Comparison of ENCODE assay signal across 12 cellular contexts in genomic region chr15:70569718-70570231, GRCh38.
A peak's percentile ranks its signal among the peaks of the same experiment; 100 is the strongest.
DNase-seq lines count a peak whose midpoint lies in the region; ATAC-seq and TF ChIP-seq lines count a peak whose summit lies in the region.
"Had no signal": no experiment of that assay in that cellular context is flagged by ENCODE, and none has a peak within 500 bp of the region (broad histone marks: within the 10 kb centered on the region; RNA-seq: fewer than 3 reads in every experiment).

No MANE protein-coding gene starts in this region.

- ATAC-seq in IMR-90 (ENCODE audit: low read depth), result peak; percentile 18; the same call in 1 of the 2 replicates
- no peak for ATAC-seq in GM21528 (IDR thresholded peaks at IDR 0.05; ENCODE audit: low FRiP score, unreplicated experiment)
- ATAC-seq: effector memory CD8-positive, alpha-beta T cell had no signal

- H3K79me1 ChIP-seq in IMR-90 (ENCODE audit: low read depth in 1 of 2, low read length in 2 of 2), result no peaks in the 10 kb centered on the region

- no peaks in the 10 kb centered on the region for H3K9me3 ChIP-seq in IMR-90 (ENCODE audit: control insufficient read depth, insufficient read depth, low read length)
- H3K9me3 ChIP-seq in mammary epithelial cell (replicated peaks; ENCODE audit: insufficient read depth, low read length), result no peaks in the 10 kb centered on the region

- H3K27me3 ChIP-seq in IMR-90 (ENCODE audit: control insufficient read depth, insufficient read depth, low read length) (peaks cover 16% of the 10 kb centered on the region), mammary epithelial cell (ENCODE audit: insufficient read depth, low read length) (no peaks in the 10 kb centered on the region)

- in situ Hi-C loops in IMR-90 (cut with MboI; ENCODE audit: low sequenced_read_pairs), result no loop called here
- in situ Hi-C loops in mammary epithelial cell (cut with MboI; ENCODE audit: low sequenced_read_pairs in 2 of 2), result no loop called here

- H2AK5ac ChIP-seq in IMR-90 (ENCODE audit: low read depth, low read length), result no peak overlapping the region

- no peak overlapping the region for H3K27ac Mint-ChIP-seq in activated CD4-positive, alpha-beta memory T cell treated with anti-CD3 and anti-CD28 coated beads for 36 hours
- H3K27ac Mint-ChIP-seq in activated CD4-positive, alpha-beta memory T cell treated with anti-CD3 and anti-CD28 coated beads, Interleukin-2, amount 10 ng/mL, durations not matched to agents 7 days and 5 days, result no peak overlapping the region
- peak overlapping the region; percentile 72 for H3K27ac Mint-ChIP-seq in mesothelial cell of epicardium
- H3K27ac Mint-ChIP-seq: effector memory CD8-positive, alpha-beta T cell; IgD-negative memory B cell; stimulated activated naive CD8-positive, alpha-beta T cell treated with anti-CD3 and anti-CD28 coated beads, Interleukin-15, Interleukin-2, amounts not matched to agents 100 ng/mL and 50 ng/mL, for 24 hours had no signal

- intact Hi-C loops in activated CD4-positive, alpha-beta memory T cell treated with anti-CD3 and anti-CD28 coated beads for 36 hours (cut with micrococcal nuclease), result no loop called here
- intact Hi-C loops in IMR-90 (cut with micrococcal nuclease) (loop anchor here (1.0 to 5.0 kb wide), 2 partner anchors 68 to 72 kb away; no protein-coding TSS in a partner anchor), mammary epithelial cell (cut with micrococcal nuclease) (loop anchor here (1.0 to 10.0 kb wide), 3 partner anchors 67 to 245 kb away; no protein-coding TSS in a partner anchor)

- no peak overlapping the region for H2AK9ac ChIP-seq in IMR-90 (replicated peaks; ENCODE audit: low read depth, low read length, poor library complexity)

- peaks cover 4% of the 10 kb centered on the region for H3K36me3 Mint-ChIP-seq in activated CD4-positive, alpha-beta memory T cell treated with anti-CD3 and anti-CD28 coated beads for 36 hours
- no peaks in the 10 kb centered on the region for H3K36me3 Mint-ChIP-seq in activated CD4-positive, alpha-beta memory T cell treated with anti-CD3 and anti-CD28 coated beads, Interleukin-2, amount 10 ng/mL, durations not matched to agents 7 days and 5 days (ENCODE audit: low read depth)
- H3K36me3 Mint-ChIP-seq in mesothelial cell of epicardium, result peaks cover 3% of the 10 kb centered on the region

- H3K56ac ChIP-seq in IMR-90 (ENCODE audit: extremely low read depth, insufficient read depth, low read length), result no peak overlapping the region

- H2BK5ac ChIP-seq in IMR-90 (ENCODE audit: low read depth, low read length, poor library complexity, severe bottlenecking), result no peak overlapping the region

- H3K18ac ChIP-seq in IMR-90 (ENCODE audit: low read depth, low read length), result no peak overlapping the region

- H3K4me3 Mint-ChIP-seq in activated CD4-positive, alpha-beta memory T cell treated with anti-CD3 and anti-CD28 coated beads for 36 hours, result no peak overlapping the region
- no peak overlapping the region for H3K4me3 Mint-ChIP-seq in activated CD4-positive, alpha-beta memory T cell treated with anti-CD3 and anti-CD28 coated beads, Interleukin-2, amount 10 ng/mL, durations not matched to agents 7 days and 5 days
- H3K4me3 Mint-ChIP-seq in mesothelial cell of epicardium, result no peak overlapping the region
- H3K4me3 Mint-ChIP-seq: effector memory CD8-positive, alpha-beta T cell; IgD-negative memory B cell; stimulated activated naive CD8-positive, alpha-beta T cell treated with anti-CD3 and anti-CD28 coated beads, Interleukin-15, Interleukin-2, amounts not matched to agents 100 ng/mL and 50 ng/mL, for 24 hours had no signal

- H4K5ac ChIP-seq in IMR-90 (ENCODE audit: low read depth, low read length), result no peak overlapping the region

- CTCF ChIA-PET in activated CD4-positive, alpha-beta memory T cell treated with anti-CD3 and anti-CD28 coated beads for 36 hours (lab: Charles Lee), result interaction anchor here (0.7 to 1.8 kb wide), 3 partner anchors 10 to 153 kb away, joined by 3 to 8 read pairs (median 3); no protein-coding TSS in a partner anchor
- CTCF ChIA-PET in activated CD4-positive, alpha-beta memory T cell treated with anti-CD3 and anti-CD28 coated beads, Interleukin-2, amount 10 ng/mL, durations not matched to agents 7 days and 5 days (lab: Charles Lee), result interaction anchor here (1.5 kb wide), 1 partner anchor 153 kb away, joined by 4 read pairs; no protein-coding TSS in a partner anchor
- CTCF ChIA-PET in IMR-90 (lab: Yijun Ruan, JAX), result interaction anchor here (1.0 to 1.4 kb wide), 2 partner anchors 36 to 305 kb away, joined by 5 to 7 read pairs; no protein-coding TSS in a partner anchor
- CTCF ChIA-PET in mammary epithelial cell (lab: Charles Lee; ENCODE audit: low non-redundant PET), result interaction anchor here (0.5 to 1.1 kb wide), 4 partner anchors 43 to 153 kb away, joined by 3 to 8 read pairs (median 3); no protein-coding TSS in a partner anchor

- 62% methylated on average over 2 of the region's 6 CpGs; no CpG with 5 or more reads in 1 of the 2 experiments for WGBS in IMR-90 (ENCODE audit: extremely low coverage in 2 of 2, insufficient read length in 1 of 2), 2 experiments
- 56% methylated on average over 6 of the region's 6 CpGs for WGBS in mammary epithelial cell (ENCODE audit: low coverage, missing lambda C conversion rate)

- BruUV-seq in IMR-90 (replicated peaks; lab: Mats Ljungman, UMichigan) (no TSS peak), mammary epithelial cell (replicated peaks; lab: Mats Ljungman, UMichigan) (no TSS peak)

- H4K8ac ChIP-seq in IMR-90 (ENCODE audit: low read depth in 2 of 2, low read length in 2 of 2), result no peak overlapping the region

- TF ChIP-seq RAD21 in IMR-90 (IDR thresholded peaks at IDR 0.05; ENCODE audit: low read length), result no peak

- H3K36me3 ChIP-seq in IMR-90 (ENCODE audit: control insufficient read depth, insufficient read depth, low read length), result no peaks in the 10 kb centered on the region
- H3K36me3 ChIP-seq in mammary epithelial cell (ENCODE audit: insufficient read depth, low read length), result no peaks in the 10 kb centered on the region

- DNase-seq in activated CD4-positive, alpha-beta memory T cell treated with anti-CD3 and anti-CD28 coated beads for 36 hours, result peak; percentile 51
- DNase-seq in activated CD4-positive, alpha-beta memory T cell treated with anti-CD3 and anti-CD28 coated beads, Interleukin-2, amount 10 ng/mL, durations not matched to agents 7 days and 5 days, result no peak
- DNase-seq in IMR-90, result peak; percentile 69
- peak; percentile 74 for DNase-seq in mammary epithelial cell
- peak in 1 of 2 experiments; percentile 14 for DNase-seq in mesothelial cell of epicardium (ENCODE audit: low spot score in 2 of 2, unreplicated experiment in 2 of 2)
- no peak for DNase-seq in hippocampal formation (lab: John Stamatoyannopoulos, UW)
- no peak for DNase-seq in SHP77 (lab: John Stamatoyannopoulos, UW)
- DNase-seq: DND-41; effector memory CD8-positive, alpha-beta T cell had no signal

- H3K4me1 ChIP-seq in IMR-90 (ENCODE audit: control insufficient read depth, insufficient read depth, low read length) (0 out of 2 replicates have a peak, but pooled peaks cover 2% of the 10 kb centered on the region), mammary epithelial cell (ENCODE audit: insufficient read depth, low read length) (peaks cover 13% of the 10 kb centered on the region)

- TF ChIP-seq POLR2A in IMR-90 (IDR thresholded peaks at IDR 0.05; ENCODE audit: low read depth, low read length), result no peak

- no peak overlapping the region for H2BK20ac ChIP-seq in IMR-90 (ENCODE audit: low read depth, low read length)

- peaks cover 9% of the 10 kb centered on the region for H3K9me3 Mint-ChIP-seq in activated CD4-positive, alpha-beta memory T cell treated with anti-CD3 and anti-CD28 coated beads for 36 hours
- H3K9me3 Mint-ChIP-seq in activated CD4-positive, alpha-beta memory T cell treated with anti-CD3 and anti-CD28 coated beads, Interleukin-2, amount 10 ng/mL, durations not matched to agents 7 days and 5 days, result no peaks in the 10 kb centered on the region
- peaks cover 10% of the 10 kb centered on the region for H3K9me3 Mint-ChIP-seq in mesothelial cell of epicardium

- H3K27me3 Mint-ChIP-seq in activated CD4-positive, alpha-beta memory T cell treated with anti-CD3 and anti-CD28 coated beads for 36 hours, result peaks cover 3% of the 10 kb centered on the region
- peaks cover 5% of the 10 kb centered on the region for H3K27me3 Mint-ChIP-seq in activated CD4-positive, alpha-beta memory T cell treated with anti-CD3 and anti-CD28 coated beads, Interleukin-2, amount 10 ng/mL, durations not matched to agents 7 days and 5 days
- no peaks in the 10 kb centered on the region for H3K27me3 Mint-ChIP-seq in mesothelial cell of epicardium (ENCODE audit: low read depth)

- H2AFZ ChIP-seq in IMR-90 (replicated peaks; ENCODE audit: low read length, poor library complexity) (no peak overlapping the region), mammary epithelial cell (ENCODE audit: low read depth, low read length) (no peak overlapping the region)

- no peak overlapping the region for H3K23ac ChIP-seq in IMR-90 (ENCODE audit: low read depth, low read length)

- H4K91ac ChIP-seq in IMR-90 (ENCODE audit: insufficient read depth, low read depth, low read length), result no peak overlapping the region

- TF ChIP-seq CTCF in IMR-90 (conservative IDR thresholded peaks at IDR 0.05; ENCODE audit: low read depth, low read length), result no peak
- TF ChIP-seq CTCF in mammary epithelial cell (conservative IDR thresholded peaks at IDR 0.05 in 1 of 2, IDR thresholded peaks at IDR 0.05 in 1 of 2; ENCODE audit: extremely low read depth in 1 of 2, insufficient read depth in 1 of 2, low read depth in 1 of 2, low read length in 2 of 2), result no peak
- peak; percentile 11 for TF ChIP-seq CTCF in mesothelial cell of epicardium (IDR thresholded peaks at IDR 0.05; ENCODE audit: unreplicated experiment)

- H3K9me1 ChIP-seq in IMR-90 (ENCODE audit: insufficient read depth, low read length), result no peaks in the 10 kb centered on the region

- POLR2A ChIA-PET in activated CD4-positive, alpha-beta memory T cell treated with anti-CD3 and anti-CD28 coated beads for 36 hours (lab: Charles Lee), result no interaction called here
- POLR2A ChIA-PET in activated CD4-positive, alpha-beta memory T cell treated with anti-CD3 and anti-CD28 coated beads, Interleukin-2, amount 10 ng/mL, durations not matched to agents 7 days and 5 days (lab: Charles Lee), result no interaction called here
- POLR2A ChIA-PET in IMR-90 (lab: Charles Lee; ENCODE audit: unreplicated experiment), result no interaction called here

- no peak overlapping the region for H3K14ac ChIP-seq in IMR-90 (replicated peaks; ENCODE audit: low read depth, low read length)

- H2BK120ac ChIP-seq in IMR-90 (ENCODE audit: low read depth, low read length), result no peak overlapping the region

- H3K4me3 ChIP-seq in IMR-90 (ENCODE audit: insufficient read depth, low read depth, low read length) (no peak overlapping the region), mammary epithelial cell (replicated peaks in 1 of 3; ENCODE audit: insufficient read depth in 1 of 3, low read depth in 2 of 3, low read length in 3 of 3) (no peak overlapping the region)

- no peak overlapping the region for H2BK15ac ChIP-seq in IMR-90 (ENCODE audit: low read depth, low read length)

- H3K9ac ChIP-seq in IMR-90 (ENCODE audit: low read depth, low read length) (no peak overlapping the region), mammary epithelial cell (ENCODE audit: insufficient read depth, low read length) (no peak overlapping the region)

- H3K4me2 ChIP-seq in IMR-90 (ENCODE audit: low read depth, low read length) (no peak overlapping the region), mammary epithelial cell (ENCODE audit: insufficient read depth, low read depth, low read length) (no peak overlapping the region)

- no peaks in the 10 kb centered on the region for H3K79me2 ChIP-seq in mammary epithelial cell (ENCODE audit: insufficient read depth, low read length)

- peaks cover 9% of the 10 kb centered on the region for H3K4me1 Mint-ChIP-seq in activated CD4-positive, alpha-beta memory T cell treated with anti-CD3 and anti-CD28 coated beads for 36 hours (ENCODE audit: low read depth)
- peaks cover 3% of the 10 kb centered on the region for H3K4me1 Mint-ChIP-seq in activated CD4-positive, alpha-beta memory T cell treated with anti-CD3 and anti-CD28 coated beads, Interleukin-2, amount 10 ng/mL, durations not matched to agents 7 days and 5 days
- H3K4me1 Mint-ChIP-seq in mesothelial cell of epicardium, result peaks cover 16% of the 10 kb centered on the region
- H3K4me1 Mint-ChIP-seq: IgD-negative memory B cell had no signal

- dilution Hi-C loops in IMR-90 (cut with HindIII; ENCODE audit: low sequenced_read_pairs, unreplicated experiment), result no loop called here
- dilution Hi-C loops in mammary epithelial cell (cut with HindIII; ENCODE audit: low sequenced_read_pairs), result no loop called here

- H4K20me1 ChIP-seq in IMR-90 (ENCODE audit: insufficient read depth, low read length), result 0 out of 2 replicates have a peak, but pooled peaks cover 4% of the 10 kb centered on the region
- no peaks in the 10 kb centered on the region for H4K20me1 ChIP-seq in mammary epithelial cell (ENCODE audit: insufficient read depth, low read length)

- no peak overlapping the region for H3K27ac ChIP-seq in IMR-90 (ENCODE audit: insufficient read depth, low read length)
- H3K27ac ChIP-seq in mammary epithelial cell (ENCODE audit: insufficient read depth, low read depth, low read length), result no peak overlapping the region

- no peak overlapping the region for H3K4ac ChIP-seq in IMR-90 (ENCODE audit: low read depth, low read length)

Comparison
In these comparisons a context has a peak if more than half of its experiments do, and no peak if none do; other contexts are left out.
1. DNase-seq: peak in activated CD4-positive, alpha-beta memory T cell treated with anti-CD3 and anti-CD28 coated beads for 36 hours (single experiment), IMR-90 (single experiment) and mammary epithelial cell (single experiment); none in activated CD4-positive, alpha-beta memory T cell treated with anti-CD3 and anti-CD28 coated beads, Interleukin-2, amount 10 ng/mL, durations not matched to agents 7 days and 5 days (single experiment), hippocampal formation (0 of 2) and SHP77 (0 of 2).